Comparison of ENCODE assay signal across 1 cellular context in the genomic region with DNA sequence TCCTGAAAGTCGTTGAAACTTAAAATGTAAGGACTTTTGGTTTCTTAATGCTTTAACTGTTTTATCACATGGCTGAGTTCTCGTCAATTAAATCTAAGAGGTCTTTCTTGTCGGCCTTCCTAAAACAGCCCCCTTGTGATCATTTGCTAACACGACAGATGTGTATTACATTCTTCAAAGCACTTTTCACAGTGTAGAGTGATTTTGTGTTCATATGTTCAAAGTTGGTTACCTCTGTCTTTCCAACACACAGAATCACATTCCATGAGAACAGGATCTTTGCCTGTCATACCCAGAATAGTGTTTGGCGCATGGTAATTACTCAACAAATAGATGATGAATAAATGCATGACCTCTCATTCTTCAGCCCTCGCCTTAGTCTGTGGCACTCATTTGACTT.
TF ChIP-seq lines count a peak whose summit lies in the region.

No MANE protein-coding gene starts in this region.

TF ChIP-seq in IMR-90, 13 proteins besides CTCF, POLR2A, EP300 and RAD21:
- TF ChIP-seq NFE2L2 (IDR thresholded peaks at IDR 0.05; ENCODE audit: low read depth, low read length) = no peak
- TF ChIP-seq RFX5 (IDR thresholded peaks at IDR 0.05; ENCODE audit: low read depth, low read length) = no peak
- no peak for TF ChIP-seq CHD1 (IDR thresholded peaks at IDR 0.05; ENCODE audit: low read depth, low read length)
- TF ChIP-seq MAZ (IDR thresholded peaks at IDR 0.05; ENCODE audit: borderline replicate concordance, low read depth, low read length) = no peak
- TF ChIP-seq, protein P1, sequence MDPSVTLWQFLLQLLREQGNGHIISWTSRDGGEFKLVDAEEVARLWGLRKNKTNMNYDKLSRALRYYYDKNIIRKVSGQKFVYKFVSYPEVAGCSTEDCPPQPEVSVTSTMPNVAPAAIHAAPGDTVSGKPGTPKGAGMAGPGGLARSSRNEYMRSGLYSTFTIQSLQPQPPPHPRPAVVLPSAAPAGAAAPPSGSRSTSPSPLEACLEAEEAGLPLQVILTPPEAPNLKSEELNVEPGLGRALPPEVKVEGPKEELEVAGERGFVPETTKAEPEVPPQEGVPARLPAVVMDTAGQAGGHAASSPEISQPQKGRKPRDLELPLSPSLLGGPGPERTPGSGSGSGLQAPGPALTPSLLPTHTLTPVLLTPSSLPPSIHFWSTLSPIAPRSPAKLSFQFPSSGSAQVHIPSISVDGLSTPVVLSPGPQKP (IDR thresholded peaks at IDR 0.05; ENCODE audit: borderline replicate concordance, low read depth, low read length) = no peak
- peak; percentile 32 for TF ChIP-seq SMC3 (IDR thresholded peaks at IDR 0.05; ENCODE audit: low read depth, low read length)
- no peak for TF ChIP-seq BHLHE40 (IDR thresholded peaks at IDR 0.05; ENCODE audit: low read depth, low read length)
